Comparison of ENCODE assay signal across 8 cellular contexts in genomic region chr3:185983495-185984141, GRCh38. TPM values are rescaled to one million over a fixed set of nuclear protein-coding genes. Genes with fewer than 3 reads are reported as not detected.
DNase-seq lines count a peak whose midpoint lies in the region; ATAC-seq, FAIRE-seq and TF ChIP-seq lines count a peak whose summit lies in the region.

No MANE protein-coding gene starts in this region.

- DNase-seq in DMS 273 treated with DMSO at 0.1 percent for 48 hours (lab: John Stamatoyannopoulos, UW), result peak; percentile 14
- peak; percentile 80 for DNase-seq in HTR-8/SVneo (ENCODE audit: insufficient read length, low spot score)
- DNase-seq in NT2/D1 (ENCODE audit: low read depth, low spot score), result peak; percentile 80
- peak; percentile 74 for DNase-seq in activated CD8-positive, alpha-beta memory T cell treated with anti-CD3 and anti-CD28 coated beads, Interleukin-2, amount 50 U/mL, for 48 hours
- peak; percentile 77 for DNase-seq in mucosa of gallbladder (ENCODE audit: low spot score)
- peak; percentile 79 for DNase-seq in stomach

- WGBS in stomach, 5 donors, result 16 to 23% (median 17%) methylated on average over 16 to 23 of the region's 23 CpGs

- peak overlapping the region; percentile 13 for H3K4me3 ChIP-seq in NT2/D1 (ENCODE audit: insufficient read length, low read depth)
- H3K4me3 ChIP-seq in stomach, result no peak overlapping the region

- H3K27ac ChIP-seq in stomach, result no peak overlapping the region

- FAIRE-seq in HTR-8/SVneo (lab: Jason Lieb, UNC), result no peak

- H3K4me1 ChIP-seq in NT2/D1 (ENCODE audit: insufficient read depth, insufficient read length), result peaks cover 3% of the 10 kb centered on the region
- H3K4me1 ChIP-seq in stomach, result peaks cover 5 to 9% (median 7%) of the 10 kb centered on the region in 4 donors

- peak in 5 of 7 experiments; percentile 81 to 95 (median 87) for TF ChIP-seq CTCF in stomach (IDR thresholded peaks at IDR 0.05)

- H3K36me3 ChIP-seq in NT2/D1 (ENCODE audit: insufficient read depth, insufficient read length, low read length) (no peaks in the 10 kb centered on the region), stomach (no peaks in the 10 kb centered on the region)

- TF ChIP-seq POLR2A in stomach (IDR thresholded peaks at IDR 0.05), result no peak

- H3K9ac ChIP-seq in NT2/D1 (ENCODE audit: insufficient read length, low read depth), result peak overlapping the region; percentile 44

- H3K27me3 ChIP-seq in NT2/D1 (ENCODE audit: insufficient read depth, insufficient read length) (peaks cover 8% of the 10 kb centered on the region), stomach (peaks cover 0 to 11% (median 0%) of the 10 kb centered on the region in 3 donors)

- ATAC-seq in esophagus mucosa (peak; percentile 86), GM21447 (IDR thresholded peaks at IDR 0.05; ENCODE audit: unreplicated experiment) (no peak)

- no peak for TF ChIP-seq EP300 in stomach (IDR thresholded peaks at IDR 0.05)

- intact Hi-C loops in stomach (cut with DNase I; ENCODE audit: low total_unique reads), result loop anchor here (2.0 to 5.0 kb wide), 3 partner anchors 274 to 559 kb away; partner anchors contain the start of gene CRYGS

- no peaks in the 10 kb centered on the region for H3K9me3 ChIP-seq in NT2/D1 (ENCODE audit: insufficient read depth, low read length)
- H3K9me3 ChIP-seq in stomach, result no peaks in the 10 kb centered on the region

RNA-seq across cellular contexts. Expression of gene TRA2B, which starts 45.8 kb away (rescaled TPM):
- total RNA-seq in esophagus mucosa (86.0 TPM), mucosa of gallbladder (79.8 TPM), stomach (100 to 1,000 TPM in 4 of 5 donors, 10 to 100 TPM in 1; 98.1 to 298 (median 208) TPM)
- 10 to 100 TPM; 55.8 to 59.6 (median 57.8) TPM for polyA plus RNA-seq in stomach

Comparison
In these comparisons a context has a peak if more than half of its experiments do, and no peak if none do; other contexts are left out.
1. DNase-seq: peak in every context shown above with its lines; median percentile 80 in HTR-8/SVneo; 80 in NT2/D1; 79 in stomach; 77 in mucosa of gallbladder; 74 in activated CD8-positive, alpha-beta memory T cell treated with anti-CD3 and anti-CD28 coated beads, Interleukin-2, amount 50 U/mL, for 48 hours; 14 in DMS 273 treated with DMSO at 0.1 percent for 48 hours.